Comparison of ENCODE assay signal across 2 cellular contexts in genomic region chr10:101267776-101268175, GRCh38.
A peak's percentile ranks its signal among the peaks of the same experiment; 100 is the strongest.
TF ChIP-seq lines count a peak whose summit lies in the region.

No MANE protein-coding gene starts in this region.

TF ChIP-seq in IMR-90, 13 proteins besides CTCF, POLR2A, EP300 and RAD21:
- TF ChIP-seq MAZ (IDR thresholded peaks at IDR 0.05; ENCODE audit: borderline replicate concordance, low read depth, low read length) (no peak), CEBPB (IDR thresholded peaks at IDR 0.05; ENCODE audit: low read depth, low read length) (0 out of 2 replicates have a peak, but pooled peaks have one; percentile 4)

TF ChIP-seq in H1, 55 proteins besides CTCF, POLR2A, EP300 and RAD21:
- no peak for TF ChIP-seq EZH2 (IDR thresholded peaks at IDR 0.05; ENCODE audit: low read depth, low read length, severe bottlenecking)
- no peak for TF ChIP-seq ZNF274 (IDR thresholded peaks at IDR 0.05; ENCODE audit: borderline replicate concordance, extremely low read depth, low read length)
- TF ChIP-seq CEBPB (IDR thresholded peaks at IDR 0.05; ENCODE audit: low read depth, low read length) = 0 out of 2 replicates have a peak, but pooled peaks have one; percentile 3
